Comparison of ENCODE assay signal across 20 cellular contexts in the genomic region with DNA sequence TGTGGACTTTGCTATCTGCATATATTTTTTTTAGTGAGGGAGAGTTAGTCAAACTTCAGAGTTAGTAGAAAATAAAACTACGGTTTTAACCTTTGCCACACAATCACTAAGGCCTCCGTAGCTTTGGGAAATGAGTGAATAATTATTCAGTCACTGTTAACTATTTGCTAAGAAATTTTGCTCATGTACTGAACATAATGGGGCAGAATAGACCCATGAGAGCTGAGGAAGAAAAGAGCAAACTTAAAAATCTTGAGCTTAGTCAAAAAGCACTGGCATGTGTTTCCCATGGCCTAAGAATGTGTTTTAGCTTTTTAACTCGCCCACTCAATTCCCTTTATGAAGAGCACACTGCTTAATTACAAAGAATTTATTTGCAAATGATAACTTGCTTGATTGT.
DNase-seq lines count a peak whose midpoint lies in the region; ATAC-seq, FAIRE-seq and TF ChIP-seq lines count a peak whose summit lies in the region.
"Had no signal": no experiment of that assay in that cellular context is flagged by ENCODE, and none has a peak within 500 bp of the region (broad histone marks: within the 10 kb centered on the region; RNA-seq: fewer than 3 reads in every experiment).

No MANE protein-coding gene starts in this region.

- TF ChIP-seq CTCF in astrocyte (IDR thresholded peaks at IDR 0.05; ENCODE audit: insufficient read depth, low read depth, low read length), result no peak
- no peak for TF ChIP-seq CTCF in nephron (IDR thresholded peaks at IDR 0.05; ENCODE audit: unreplicated experiment in 3 of 3)
- no peak for TF ChIP-seq CTCF in GM13977 (IDR thresholded peaks at IDR 0.05; ENCODE audit: extremely low read depth, insufficient read depth, missing control alignments)

- peak overlapping the region; percentile 3 for H3K4me3 ChIP-seq in astrocyte (ENCODE audit: insufficient read depth, low read depth, low read length)
- H3K4me3 ChIP-seq: A549, ovary, upper lobe of left lung had no signal

- peak overlapping the region; percentile 77 for H3K4me2 ChIP-seq in astrocyte (ENCODE audit: low read length)

- peaks cover 2% of the 10 kb centered on the region for H3K27me3 Mint-ChIP-seq in activated CD4-positive, alpha-beta T cell treated with anti-CD3 and anti-CD28 coated beads for 36 hours
- H3K27me3 Mint-ChIP-seq in astrocyte (ENCODE audit: low read depth, unreplicated experiment), result no peaks in the 10 kb centered on the region
- peaks cover 11% of the 10 kb centered on the region for H3K27me3 Mint-ChIP-seq in nephron (ENCODE audit: low read depth)

- in situ Hi-C loops in GM13977 (cut with MboI; ENCODE audit: low pct_unique_long_range_greater_than_20kb, low sequenced_read_pairs, unreplicated experiment), result loop anchor here (25.0 kb wide), 1 partner anchor 474 kb away; no protein-coding TSS in a partner anchor

- no peaks in the 10 kb centered on the region for H3K9me3 Mint-ChIP-seq in activated CD4-positive, alpha-beta T cell treated with anti-CD3 and anti-CD28 coated beads for 36 hours (ENCODE audit: low read depth)
- H3K9me3 Mint-ChIP-seq in astrocyte (ENCODE audit: unreplicated experiment), result no peaks in the 10 kb centered on the region
- no peaks in the 10 kb centered on the region for H3K9me3 Mint-ChIP-seq in nephron
- H3K9me3 Mint-ChIP-seq: activated T-helper 1 cell treated with anti-CD3 and anti-CD28 coated beads, Interleukin-12 subunit alpha, Interleukin-12 subunit beta, Interleukin-2, Interleukin-4 antibody, amounts not matched to agents 30 ng/mL and 10 ng/mL and 1 ng/mL, durations not matched to agents 14 hours and 24 hours and 36 hours; T-helper 1 cell treated with Interleukin-12 subunit alpha and Interleukin-12 subunit beta and Interleukin-4 antibody, amounts not matched to agents 30 μg/mL and 1 μg/mL, for 36 hours had no signal

- peaks cover 19% of the 10 kb centered on the region for H3K36me3 ChIP-seq in astrocyte (ENCODE audit: insufficient read depth, low read length)
- H3K36me3 ChIP-seq: ovary, upper lobe of left lung had no signal

- no peaks in the 10 kb centered on the region for H3K9me3 ChIP-seq in astrocyte (ENCODE audit: insufficient read depth, low read depth, low read length)
- H3K9me3 ChIP-seq: A549, ovary, upper lobe of left lung had no signal

- H2AFZ ChIP-seq in astrocyte (ENCODE audit: low read depth, low read length), result no peak overlapping the region

- intact Hi-C loops in activated CD4-positive, alpha-beta T cell treated with anti-CD3 and anti-CD28 coated beads for 36 hours (cut with DNase I, micrococcal nuclease), result loop anchor here in 1 of 2 experiments (5.0 kb wide), 1 partner anchor 484 kb away; no protein-coding TSS in a partner anchor

- no peak for DNase-seq in activated CD4-positive, alpha-beta T cell treated with anti-CD3 and anti-CD28 coated beads for 36 hours
- no peak for DNase-seq in activated CD4-positive, alpha-beta T cell treated with anti-CD3 and anti-CD28 coated beads for 4 hours
- peak; percentile 35 for DNase-seq in HCEC 1CT
- DNase-seq in astrocyte (ENCODE audit: low read depth), result no peak
- no peak for DNase-seq in GM13977 (ENCODE audit: low spot score)
- no peak for DNase-seq in HuH-7 (ENCODE audit: low spot score)
- DNase-seq in stimulated activated CD4-positive, alpha-beta T cell treated with anti-CD3 and anti-CD28 coated beads, Interleukin-2, amount 100 ng/mL, for 48 hours, result no peak
- DNase-seq: activated CD4-positive, CD25-positive, alpha-beta regulatory T cell treated with anti-CD3 and anti-CD28 coated beads, Interleukin-2, amount 50 U/mL, for 72 hours; anterior cingulate cortex; COR-L47; erythroblast; head of caudate nucleus; NCI-H1436; ovary; stimulated activated naive CD4-positive, alpha-beta T cell; upper lobe of left lung had no signal

- ATAC-seq in activated CD4-positive, alpha-beta T cell treated with anti-CD3 and anti-CD28 coated beads for 36 hours, result no peak
- ATAC-seq: A549 had no signal

- no peaks in the 10 kb centered on the region for H3K27me3 ChIP-seq in astrocyte (ENCODE audit: insufficient read depth, low read length)
- H3K27me3 ChIP-seq: ovary, upper lobe of left lung had no signal

- H3K36me3 Mint-ChIP-seq in activated CD4-positive, alpha-beta T cell treated with anti-CD3 and anti-CD28 coated beads for 36 hours (ENCODE audit: low read depth), result peaks cover 55% of the 10 kb centered on the region
- peaks cover 16% of the 10 kb centered on the region for H3K36me3 Mint-ChIP-seq in astrocyte (ENCODE audit: low read depth, unreplicated experiment)
- H3K36me3 Mint-ChIP-seq in nephron (ENCODE audit: low read depth), result no peaks in the 10 kb centered on the region

- peak overlapping the region; percentile 76 for H3K27ac ChIP-seq in astrocyte (ENCODE audit: low read depth, low read length)
- H3K27ac ChIP-seq: ovary, upper lobe of left lung had no signal

- peak overlapping the region; percentile 92 for H3K27ac Mint-ChIP-seq in activated CD4-positive, alpha-beta T cell treated with anti-CD3 and anti-CD28 coated beads for 36 hours
- H3K27ac Mint-ChIP-seq in astrocyte (ENCODE audit: unreplicated experiment), result peak overlapping the region; percentile 96
- peak overlapping the region; percentile 65 to 90 (median 88) for H3K27ac Mint-ChIP-seq in nephron
- H3K27ac Mint-ChIP-seq: T-helper 1 cell treated with Interleukin-12 subunit alpha and Interleukin-12 subunit beta and Interleukin-4 antibody, amounts not matched to agents 30 μg/mL and 1 μg/mL, for 36 hours had no signal

- H3K4me3 Mint-ChIP-seq in activated CD4-positive, alpha-beta T cell treated with anti-CD3 and anti-CD28 coated beads for 36 hours, result peak overlapping the region; percentile 41
- H3K4me3 Mint-ChIP-seq in astrocyte (ENCODE audit: unreplicated experiment), result peak overlapping the region; percentile 21
- peak overlapping the region in 2 of 3 experiments; percentile 0 to 1 for H3K4me3 Mint-ChIP-seq in nephron
- H3K4me3 Mint-ChIP-seq: T-helper 1 cell treated with Interleukin-12 subunit alpha and Interleukin-12 subunit beta and Interleukin-4 antibody, amounts not matched to agents 30 μg/mL and 1 μg/mL, for 36 hours had no signal

- POLR2A ChIA-PET in activated CD4-positive, alpha-beta T cell treated with anti-CD3 and anti-CD28 coated beads for 36 hours (lab: Charles Lee), result no interaction called here

- FAIRE-seq in astrocyte (lab: Jason Lieb, UNC), result peak; percentile 66
- FAIRE-seq: A549 had no signal

- H3K9ac ChIP-seq in astrocyte (ENCODE audit: low read length), result peak overlapping the region; percentile 56

- CTCF ChIA-PET in activated CD4-positive, alpha-beta T cell treated with anti-CD3 and anti-CD28 coated beads for 36 hours (lab: Charles Lee), result interaction anchor here (1.0 to 1.3 kb wide), 3 partner anchors 17 to 31 kb away, joined by 3 to 4 read pairs (median 4); no protein-coding TSS in a partner anchor

- H3K4me1 Mint-ChIP-seq in activated CD4-positive, alpha-beta T cell treated with anti-CD3 and anti-CD28 coated beads for 36 hours, result peaks cover 76% of the 10 kb centered on the region
- H3K4me1 Mint-ChIP-seq in astrocyte (ENCODE audit: low read depth, unreplicated experiment), result peaks cover 62% of the 10 kb centered on the region
- peaks cover 42% of the 10 kb centered on the region for H3K4me1 Mint-ChIP-seq in nephron

- H3K4me1 ChIP-seq in astrocyte (ENCODE audit: insufficient read depth, low read length), result peaks cover 43% of the 10 kb centered on the region

- H3K79me2 ChIP-seq in astrocyte (ENCODE audit: insufficient read depth, low read length), result peaks cover 50% of the 10 kb centered on the region

- H4K20me1 ChIP-seq in astrocyte (ENCODE audit: insufficient read depth, low read length), result no peaks in the 10 kb centered on the region
